ENCODE assay signal across 9 cellular contexts in the genomic region with DNA sequence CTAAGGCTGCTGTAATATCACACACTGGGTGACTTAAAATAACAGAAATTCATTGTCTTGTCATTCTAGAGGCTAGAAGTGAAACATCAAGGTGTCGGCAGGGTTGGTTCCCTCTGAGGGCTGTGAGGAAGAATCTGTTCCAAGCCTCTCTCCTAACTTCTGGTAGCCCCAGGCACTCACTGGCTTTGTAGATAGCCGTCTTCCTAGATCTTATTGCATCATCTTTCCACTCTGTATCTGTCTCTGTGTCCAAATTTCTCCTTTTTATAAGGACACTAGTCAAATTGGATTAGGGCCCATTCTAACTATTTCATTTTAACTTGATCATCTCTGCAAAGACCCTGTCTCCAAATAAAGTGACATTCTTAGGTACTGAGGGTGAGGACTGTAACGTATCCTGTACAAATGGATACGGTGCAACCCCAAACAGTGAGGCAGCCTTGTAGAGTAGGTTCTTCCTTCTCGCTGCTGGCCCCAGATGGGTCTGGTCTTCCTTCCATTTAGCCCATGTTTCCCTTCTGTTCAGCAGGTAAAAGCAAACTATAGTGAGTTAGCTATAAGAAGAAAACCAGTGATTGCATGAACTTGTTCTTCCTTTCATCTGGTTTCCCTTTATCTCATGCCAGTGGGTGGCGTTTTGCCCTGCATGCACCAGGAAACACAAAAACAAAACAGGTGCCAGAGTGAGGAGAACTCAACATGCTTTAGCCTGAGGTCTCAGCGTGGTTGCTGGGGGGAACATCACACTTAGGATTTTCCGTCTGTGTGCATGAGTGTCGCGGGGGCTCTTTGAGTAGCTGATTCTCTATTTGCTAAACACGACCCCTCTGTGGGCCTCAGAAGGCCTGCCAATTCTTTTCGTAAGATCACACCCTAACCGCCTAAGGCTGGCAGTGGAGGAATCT. TPM values are rescaled to one million over a fixed set of nuclear protein-coding genes. Genes with fewer than 3 reads are reported as not detected.
DNase-seq lines count a peak whose midpoint lies in the region; ATAC-seq and TF ChIP-seq lines count a peak whose summit lies in the region.
"Had no signal": no experiment of that assay in that cellular context is flagged by ENCODE, and none has a peak within 500 bp of the region (broad histone marks: within the 10 kb centered on the region; RNA-seq: fewer than 3 reads in every experiment).

No MANE protein-coding gene starts in this region.

- no peaks in the 10 kb centered on the region for H3K9me3 Mint-ChIP-seq in natural killer cell treated with Interleukin-12 subunit alpha and Interleukin-12 subunit beta and Interleukin-15 and Interleukin-18, amount 100 ng/mL, for 72 hours
- H3K9me3 Mint-ChIP-seq in natural killer cell: no peaks in the 10 kb centered on the region

- H3K4me3 Mint-ChIP-seq in natural killer cell treated with Interleukin-12 subunit alpha and Interleukin-12 subunit beta and Interleukin-15 and Interleukin-18, amount 100 ng/mL, for 72 hours: no peak overlapping the region
- no peak overlapping the region for H3K4me3 Mint-ChIP-seq in natural killer cell

- no peaks in the 10 kb centered on the region for H3K36me3 Mint-ChIP-seq in natural killer cell treated with Interleukin-12 subunit alpha and Interleukin-12 subunit beta and Interleukin-15 and Interleukin-18, amount 100 ng/mL, for 72 hours
- H3K36me3 Mint-ChIP-seq in natural killer cell: no peaks in the 10 kb centered on the region

- peaks cover 14% of the 10 kb centered on the region in 2 donors for H3K4me1 Mint-ChIP-seq in natural killer cell treated with Interleukin-12 subunit alpha and Interleukin-12 subunit beta and Interleukin-15 and Interleukin-18, amount 100 ng/mL, for 72 hours (ENCODE audit: low read depth in 2 of 2)
- peaks cover 12 to 40% of the 10 kb centered on the region in 2 donors for H3K4me1 Mint-ChIP-seq in natural killer cell

- H3K27me3 Mint-ChIP-seq in natural killer cell treated with Interleukin-12 subunit alpha and Interleukin-12 subunit beta and Interleukin-15 and Interleukin-18, amount 100 ng/mL, for 72 hours: peaks cover 0 to 2% of the 10 kb centered on the region in 2 donors
- no peaks in the 10 kb centered on the region for H3K27me3 Mint-ChIP-seq in natural killer cell (ENCODE audit: low read depth in 2 of 2)

- no peak for DNase-seq in natural killer cell treated with Interleukin-12 subunit alpha and Interleukin-12 subunit beta and Interleukin-15 and Interleukin-18, amount 100 ng/mL, for 72 hours (ENCODE audit: low spot score)
- DNase-seq in natural killer cell: no peak
- peak; percentile 26 to 33 for DNase-seq in activated CD4-positive, alpha-beta T cell treated with anti-CD3 and anti-CD28 coated beads, Interleukin-2, amount 50 U/mL, for 4 hours
- DNase-seq in epithelial cell of prostate (ENCODE audit: low read depth, low spot score): no peak
- no peak for DNase-seq in NCI-H128 (lab: John Stamatoyannopoulos, UW; ENCODE audit: unreplicated experiment)
- no peak for DNase-seq in NCI-H1930 (lab: John Stamatoyannopoulos, UW)

- peak overlapping the region; percentile 82 for H3K27ac ChIP-seq in epithelial cell of prostate
- H3K27ac ChIP-seq: ascending aorta had no signal

- intact Hi-C loops in natural killer cell (cut with micrococcal nuclease): no loop called here

- no peak for TF ChIP-seq CTCF in natural killer cell (IDR thresholded peaks at IDR 0.05)

- no peak for ATAC-seq in natural killer cell treated with Interleukin-12 subunit alpha and Interleukin-12 subunit beta and Interleukin-15 and Interleukin-18, amount 100 ng/mL, for 72 hours
- no peak for ATAC-seq in natural killer cell
- ATAC-seq in GM21723 (IDR thresholded peaks at IDR 0.05; ENCODE audit: unreplicated experiment): no peak
- ATAC-seq in HG02938 (IDR thresholded peaks at IDR 0.05; ENCODE audit: unreplicated experiment): no peak

- peak overlapping the region; percentile 24 to 63 for H3K27ac Mint-ChIP-seq in natural killer cell treated with Interleukin-12 subunit alpha and Interleukin-12 subunit beta and Interleukin-15 and Interleukin-18, amount 100 ng/mL, for 72 hours
- H3K27ac Mint-ChIP-seq in natural killer cell: peak overlapping the region in 1 of 2 donors; percentile 55

RNA-seq across cellular contexts. Expression of gene TTC9, which starts 19.5 kb away (rescaled TPM):
- 1 to 10 TPM; 1.5 to 1.6 TPM for total RNA-seq in natural killer cell treated with Interleukin-12 subunit alpha and Interleukin-12 subunit beta and Interleukin-15 and Interleukin-18, amount 100 ng/mL, for 72 hours
- total RNA-seq in natural killer cell: 1 to 10 TPM; 2.4 to 5.6 (median 3.8) TPM
- total RNA-seq: ascending aorta had no signal

Comparison
In these comparisons a context has a peak if more than half of its experiments do, and no peak if none do; other contexts are left out.
1. DNase-seq: peak in activated CD4-positive, alpha-beta T cell treated with anti-CD3 and anti-CD28 coated beads, Interleukin-2, amount 50 U/mL, for 4 hours (2 of 2); none in natural killer cell treated with Interleukin-12 subunit alpha and Interleukin-12 subunit beta and Interleukin-15 and Interleukin-18, amount 100 ng/mL, for 72 hours (single experiment), natural killer cell (single experiment), epithelial cell of prostate (single experiment), NCI-H128 (single experiment) and NCI-H1930 (0 of 2).